Comparison of ENCODE assay signal across 1 cellular context in the genomic region with DNA sequence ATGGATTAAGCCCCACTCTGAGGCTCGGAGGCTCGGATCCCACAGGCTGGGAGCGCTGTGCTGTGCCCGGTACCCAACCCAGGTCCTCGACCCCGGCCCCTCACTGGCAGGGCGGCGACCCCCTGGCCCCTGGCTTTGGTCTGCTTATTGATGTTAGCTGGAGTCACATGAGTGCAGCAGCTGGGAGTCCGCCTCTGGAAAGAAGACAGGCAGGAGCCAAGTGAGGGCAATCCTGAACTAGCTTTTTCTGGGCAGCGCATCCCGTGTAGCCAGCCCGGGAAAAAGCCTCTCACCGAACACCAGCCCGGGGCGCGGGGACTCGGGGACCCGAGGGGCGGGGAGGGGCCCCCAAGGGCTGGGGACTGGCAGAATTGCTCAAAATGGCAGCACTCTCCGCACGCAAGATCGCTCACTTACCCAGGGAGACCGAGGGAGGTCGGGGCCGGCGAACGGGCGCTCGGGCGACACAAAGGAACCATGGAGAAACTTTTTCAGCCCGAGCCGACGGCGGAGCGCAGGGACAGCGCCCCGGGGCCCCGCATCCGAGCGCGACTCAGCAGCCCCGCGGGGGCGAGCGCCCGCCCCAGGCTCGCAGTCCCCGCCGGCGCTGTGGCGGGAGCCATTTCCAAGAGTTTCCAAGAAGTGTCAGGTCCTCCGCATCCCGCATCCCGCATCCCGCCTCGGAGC.
TF ChIP-seq lines count a peak whose summit lies in the region.

No MANE protein-coding gene starts in this region.

TF ChIP-seq in GM23338, 12 proteins besides CTCF, POLR2A, EP300 and RAD21 (continued from another document):
- TF ChIP-seq, protein P1, sequence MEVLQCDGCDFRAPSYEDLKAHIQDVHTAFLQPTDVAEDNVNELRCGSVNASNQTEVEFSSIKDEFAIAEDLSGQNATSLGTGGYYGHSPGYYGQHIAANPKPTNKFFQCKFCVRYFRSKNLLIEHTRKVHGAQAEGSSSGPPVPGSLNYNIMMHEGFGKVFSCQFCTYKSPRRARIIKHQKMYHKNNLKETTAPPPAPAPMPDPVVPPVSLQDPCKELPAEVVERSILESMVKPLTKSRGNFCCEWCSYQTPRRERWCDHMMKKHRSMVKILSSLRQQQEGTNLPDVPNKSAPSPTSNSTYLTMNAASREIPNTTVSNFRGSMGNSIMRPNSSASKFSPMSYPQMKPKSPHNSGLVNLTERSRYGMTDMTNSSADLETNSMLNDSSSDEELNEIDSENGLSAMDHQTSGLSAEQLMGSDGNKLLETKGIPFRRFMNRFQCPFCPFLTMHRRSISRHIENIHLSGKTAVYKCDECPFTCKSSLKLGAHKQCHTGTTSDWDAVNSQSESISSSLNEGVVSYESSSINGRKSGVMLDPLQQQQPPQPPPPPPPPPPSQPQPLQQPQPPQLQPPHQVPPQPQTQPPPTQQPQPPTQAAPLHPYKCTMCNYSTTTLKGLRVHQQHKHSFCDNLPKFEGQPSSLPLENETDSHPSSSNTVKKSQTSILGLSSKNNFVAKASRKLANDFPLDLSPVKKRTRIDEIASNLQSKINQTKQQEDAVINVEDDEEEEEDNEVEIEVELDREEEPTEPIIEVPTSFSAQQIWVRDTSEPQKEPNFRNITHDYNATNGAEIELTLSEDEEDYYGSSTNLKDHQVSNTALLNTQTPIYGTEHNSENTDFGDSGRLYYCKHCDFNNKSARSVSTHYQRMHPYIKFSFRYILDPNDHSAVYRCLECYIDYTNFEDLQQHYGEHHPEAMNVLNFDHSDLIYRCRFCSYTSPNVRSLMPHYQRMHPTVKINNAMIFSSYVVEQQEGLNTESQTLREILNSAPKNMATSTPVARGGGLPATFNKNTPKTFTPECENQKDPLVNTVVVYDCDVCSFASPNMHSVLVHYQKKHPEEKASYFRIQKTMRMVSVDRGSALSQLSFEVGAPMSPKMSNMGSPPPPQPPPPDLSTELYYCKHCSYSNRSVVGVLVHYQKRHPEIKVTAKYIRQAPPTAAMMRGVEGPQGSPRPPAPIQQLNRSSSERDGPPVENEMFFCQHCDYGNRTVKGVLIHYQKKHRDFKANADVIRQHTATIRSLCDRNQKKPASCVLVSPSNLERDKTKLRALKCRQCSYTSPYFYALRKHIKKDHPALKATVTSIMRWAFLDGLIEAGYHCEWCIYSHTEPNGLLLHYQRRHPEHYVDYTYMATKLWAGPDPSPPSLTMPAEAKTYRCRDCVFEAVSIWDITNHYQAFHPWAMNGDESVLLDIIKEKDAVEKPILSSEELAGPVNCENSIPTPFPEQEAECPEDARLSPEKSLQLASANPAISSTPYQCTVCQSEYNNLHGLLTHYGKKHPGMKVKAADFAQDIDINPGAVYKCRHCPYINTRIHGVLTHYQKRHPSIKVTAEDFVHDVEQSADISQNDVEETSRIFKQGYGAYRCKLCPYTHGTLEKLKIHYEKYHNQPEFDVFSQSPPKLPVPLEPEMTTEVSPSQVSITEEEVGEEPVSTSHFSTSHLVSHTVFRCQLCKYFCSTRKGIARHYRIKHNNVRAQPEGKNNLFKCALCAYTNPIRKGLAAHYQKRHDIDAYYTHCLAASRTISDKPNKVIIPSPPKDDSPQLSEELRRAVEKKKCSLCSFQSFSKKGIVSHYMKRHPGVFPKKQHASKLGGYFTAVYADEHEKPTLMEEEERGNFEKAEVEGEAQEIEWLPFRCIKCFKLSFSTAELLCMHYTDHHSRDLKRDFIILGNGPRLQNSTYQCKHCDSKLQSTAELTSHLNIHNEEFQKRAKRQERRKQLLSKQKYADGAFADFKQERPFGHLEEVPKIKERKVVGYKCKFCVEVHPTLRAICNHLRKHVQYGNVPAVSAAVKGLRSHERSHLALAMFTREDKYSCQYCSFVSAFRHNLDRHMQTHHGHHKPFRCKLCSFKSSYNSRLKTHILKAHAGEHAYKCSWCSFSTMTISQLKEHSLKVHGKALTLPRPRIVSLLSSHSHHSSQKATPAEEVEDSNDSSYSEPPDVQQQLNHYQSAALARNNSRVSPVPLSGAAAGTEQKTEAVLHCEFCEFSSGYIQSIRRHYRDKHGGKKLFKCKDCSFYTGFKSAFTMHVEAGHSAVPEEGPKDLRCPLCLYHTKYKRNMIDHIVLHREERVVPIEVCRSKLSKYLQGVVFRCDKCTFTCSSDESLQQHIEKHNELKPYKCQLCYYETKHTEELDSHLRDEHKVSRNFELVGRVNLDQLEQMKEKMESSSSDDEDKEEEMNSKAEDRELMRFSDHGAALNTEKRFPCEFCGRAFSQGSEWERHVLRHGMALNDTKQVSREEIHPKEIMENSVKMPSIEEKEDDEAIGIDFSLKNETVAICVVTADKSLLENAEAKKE (CRISPR knock-in tag; IDR thresholded peaks at IDR 0.05), result no peak
- TF ChIP-seq EZH2 (IDR thresholded peaks at IDR 0.05; ENCODE audit: low read depth, unreplicated experiment), result no peak
